In the genomic region with DNA sequence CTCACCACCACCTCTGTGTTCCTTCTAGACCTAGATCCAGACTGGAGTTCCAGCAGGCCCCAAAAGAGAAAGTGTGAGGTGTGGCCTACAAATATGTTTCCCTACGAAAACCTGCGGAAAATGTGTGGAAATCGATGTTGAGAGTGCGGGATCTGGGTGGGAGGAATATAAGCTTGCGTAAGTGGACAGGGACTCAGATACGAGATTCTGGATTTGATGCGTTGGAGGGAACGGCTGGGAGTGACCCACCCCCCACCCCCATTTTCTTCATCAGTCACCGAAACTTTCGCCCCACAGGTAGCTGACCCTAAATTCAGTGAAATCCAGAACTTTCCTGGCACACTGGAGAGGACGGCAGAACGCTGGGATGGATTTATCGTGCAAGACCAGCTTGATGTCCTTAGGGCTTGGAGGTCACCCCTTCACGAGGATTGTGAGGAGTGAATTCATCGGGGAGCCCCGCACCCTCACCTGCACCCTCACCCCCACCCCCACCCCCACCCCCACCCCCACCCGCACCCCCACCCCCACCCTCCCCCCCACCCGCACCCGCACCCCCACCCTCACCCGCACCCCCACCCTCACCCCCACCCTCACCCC, we compare ENCODE assay signal across 11 cellular contexts. TPM values are rescaled to one million over a fixed set of nuclear protein-coding genes. Genes with fewer than 3 reads are reported as not detected.
A peak's percentile ranks its signal among the peaks of the same experiment; 100 is the strongest.
DNase-seq lines count a peak whose midpoint lies in the region; ATAC-seq, FAIRE-seq and TF ChIP-seq lines count a peak whose summit lies in the region.
"Had no signal": no experiment of that assay in that cellular context is flagged by ENCODE, and none has a peak within 500 bp of the region (broad histone marks: within the 10 kb centered on the region; RNA-seq: fewer than 3 reads in every experiment).

No MANE protein-coding gene starts in this region.

- H3K9ac ChIP-seq in K562 (ENCODE audit: insufficient read depth in 1 of 2, low read depth in 2 of 2, low read length in 2 of 2), result peak overlapping the region; percentile 76 to 84

- no peaks in the 10 kb centered on the region for H3K27me3 Mint-ChIP-seq in activated T-cell treated with anti-CD3 and anti-CD28 coated beads, Interleukin-2, amount 50 U/mL, for 24 hours

- FAIRE-seq in K562 (lab: Jason Lieb, UNC), result peak; percentile 59

- H3K4me1 ChIP-seq in K562 (replicated peaks in 1 of 2; ENCODE audit: control insufficient read depth in 2 of 2, insufficient read depth in 2 of 2, low read length in 2 of 2) (peaks cover 24 to 56% of the 10 kb centered on the region in 2 experiments), sigmoid colon (peaks cover 0 to 30% (median 28%) of the 10 kb centered on the region in 4 donors)

- H3K4me3 Mint-ChIP-seq in activated T-cell treated with anti-CD3 and anti-CD28 coated beads, Interleukin-2, amount 50 U/mL, for 24 hours, result no peak overlapping the region
- H3K4me3 Mint-ChIP-seq: GM23338 had no signal

- POLR2A ChIA-PET in K562 (lab: Yijun Ruan, JAX), result interaction anchor here (0.6 to 3.0 kb wide), 15 partner anchors 9 to 510 kb away, joined by 3 to 16 read pairs (median 4); a partner anchor contains a TSS

- H3K4me1 Mint-ChIP-seq in activated T-cell treated with anti-CD3 and anti-CD28 coated beads, Interleukin-2, amount 50 U/mL, for 24 hours (ENCODE audit: low read depth), result peaks cover 16% of the 10 kb centered on the region

- H3K9me3 ChIP-seq in K562 (replicated peaks; ENCODE audit: control insufficient read depth, insufficient read depth, low read depth, low read length) (no peaks in the 10 kb centered on the region), sigmoid colon (no peaks in the 10 kb centered on the region)

- H3K27me3 ChIP-seq in K562 (ENCODE audit: control insufficient read depth in 2 of 2, insufficient read depth in 2 of 2, low read length in 2 of 2) (no peaks in the 10 kb centered on the region), sigmoid colon (no peaks in the 10 kb centered on the region)

- peak overlapping the region; percentile 78 for H2AFZ ChIP-seq in K562 (ENCODE audit: low read depth, low read length)

- peaks cover 10% of the 10 kb centered on the region for H3K36me3 Mint-ChIP-seq in activated T-cell treated with anti-CD3 and anti-CD28 coated beads, Interleukin-2, amount 50 U/mL, for 24 hours (ENCODE audit: low read depth)
- H3K36me3 Mint-ChIP-seq: naive B cell had no signal

- TF ChIP-seq RAD21 in K562 (CRISPR knock-in tag; conservative IDR thresholded peaks at IDR 0.05 in 1 of 2, IDR thresholded peaks at IDR 0.05 in 1 of 2), result no peak

- TF ChIP-seq CTCF in LNCaP clone FGC (IDR thresholded peaks at IDR 0.05; ENCODE audit: control insufficient read depth, extremely low read depth, insufficient read depth) (no peak), K562 (IDR thresholded peaks at IDR 0.05 in 2 of 3, conservative IDR thresholded peaks at IDR 0.05 in 1 of 3; ENCODE audit: insufficient read depth in 2 of 3, low read depth in 1 of 3, low read length in 3 of 3) (no peak), sigmoid colon (IDR thresholded peaks at IDR 0.05) (no peak)

- TF ChIP-seq EP300 in K562 (IDR thresholded peaks at IDR 0.05; ENCODE audit: low read length) (no peak), sigmoid colon (IDR thresholded peaks at IDR 0.05) (no peak)

- H3K36me3 ChIP-seq in K562 (ENCODE audit: control insufficient read depth, insufficient read depth, low read length) (peaks cover 4% of the 10 kb centered on the region; the same call in 1 of the 3 replicates), sigmoid colon (peaks cover 0 to 2% (median 0%) of the 10 kb centered on the region in 4 donors)

- peak overlapping the region; percentile 50 for H3K27ac Mint-ChIP-seq in activated T-cell treated with anti-CD3 and anti-CD28 coated beads, Interleukin-2, amount 50 U/mL, for 24 hours
- H3K27ac Mint-ChIP-seq: GM23338 had no signal

- no TSS peak for BruUV-seq in K562 (replicated peaks; lab: Mats Ljungman, UMichigan)

- peak overlapping the region; percentile 70 for H3K4me2 ChIP-seq in K562 (ENCODE audit: insufficient read depth, low read length)
- H3K4me2 ChIP-seq: GM23338 had no signal

- no peaks in the 10 kb centered on the region for H3K9me3 Mint-ChIP-seq in activated T-cell treated with anti-CD3 and anti-CD28 coated beads, Interleukin-2, amount 50 U/mL, for 24 hours
- H3K9me3 Mint-ChIP-seq: naive B cell had no signal

- intact Hi-C loops in K562 (cut with micrococcal nuclease) (loop anchor here (10.0 kb wide), 1 partner anchor 50 kb away; no protein-coding TSS in a partner anchor), sigmoid colon (cut with DNase I) (loop anchor here (5.0 kb wide), 2 partner anchors 52 to 77 kb away; a partner anchor contains a TSS)

- 19% methylated on average over 13 of the region's 20 CpGs for WGBS in K562 (ENCODE audit: insufficient coverage, low coverage, missing lambda C conversion rate)
- 65 to 89% methylated on average over 16 to 18 of the region's 20 CpGs for WGBS in sigmoid colon, 2 donors

- ATAC-seq in K562 (no peak), GM18858 (IDR thresholded peaks at IDR 0.05; ENCODE audit: unreplicated experiment) (no peak)

- in situ Hi-C loops in K562 (cut with MboI), result no loop called here

- H3K79me2 ChIP-seq in K562 (ENCODE audit: control insufficient read depth, insufficient read depth, low read length), result no peaks in the 10 kb centered on the region

- H4K20me1 ChIP-seq in K562 (replicated peaks; ENCODE audit: control insufficient read depth, insufficient read depth, low read length), result no peaks in the 10 kb centered on the region

- TF ChIP-seq POLR2A in K562 (conservative IDR thresholded peaks at IDR 0.05) (no peak), sigmoid colon (IDR thresholded peaks at IDR 0.05) (no peak)

- no peak for DNase-seq in activated T-cell treated with anti-CD3 and anti-CD28 coated beads, Interleukin-2, amount 50 U/mL, for 24 hours
- no peak for DNase-seq in activated T-cell treated with anti-CD3 and anti-CD28 coated beads, Interleukin-2, amount 50 U/mL, for 1 hour
- DNase-seq in LNCaP clone FGC (ENCODE audit: low read depth) (no peak), K562 (ENCODE audit: extremely low read depth in 1 of 4, low spot score in 3 of 4) (peak in 2 of 4 experiments; percentile 37 to 40), sigmoid colon (no peak), NCI-H526 treated with DMSO at 0.1 percent for 48 hours (lab: John Stamatoyannopoulos, UW) (no peak), DMS 273 treated with DMSO at 0.1 percent for 48 hours (lab: John Stamatoyannopoulos, UW) (no peak)
- DNase-seq: naive B cell, T-helper 2 cell had no signal

- H3K9me1 ChIP-seq in K562 (ENCODE audit: control insufficient read depth, insufficient read depth, low read length), result no peaks in the 10 kb centered on the region

- CTCF ChIA-PET in K562 (lab: Yijun Ruan, JAX; ENCODE audit: low intra/inter-chr PET ratio), result interaction anchor here (1.2 kb wide), 1 partner anchor 133 kb away, joined by 3 read pairs; no protein-coding TSS in a partner anchor

- H3K27ac ChIP-seq in K562 (ENCODE audit: extremely low read depth, low read depth, low read length), result peak overlapping the region; percentile 98
- peak overlapping the region in 3 of 4 donors; percentile 59 to 75 (median 69) for H3K27ac ChIP-seq in sigmoid colon

- H3K4me3 ChIP-seq in LNCaP clone FGC (ENCODE audit: low read depth, low read length) (peak overlapping the region; percentile 36), K562 (peak overlapping the region; percentile 27; the same call in 1 of the 2 replicates), sigmoid colon (no peak overlapping the region)
- H3K4me3 ChIP-seq: GM23338 had no signal

RNA-seq across cellular contexts. Expression of a gene that starts 13.2 kb away (rescaled TPM):
- 13.1 and 14.9 TPM in 2 replicates for total RNA-seq in K562 (2011; cell fraction: chromatin; rRNA removed; ENCODE audit: low replicate concordance)
- 7.5 and 9.5 TPM in 2 replicates for total RNA-seq in K562 (2011; cell fraction: nucleolus; rRNA removed)
- total RNA-seq in K562 (2011; cell fraction: nucleoplasm; rRNA removed), result 8.6 and 8.8 TPM in 2 replicates
- total RNA-seq in K562 (2014; rRNA removed), result 11.1 and 11.2 TPM in 2 replicates
- total RNA-seq in K562 (2014; rRNA removed; fragmentation: Illumina TruSeq; extraction: Trizol), result 7.4 and 7.9 TPM in 2 replicates
- 9.2 and 10.2 TPM in 2 replicates for total RNA-seq in K562 (2015; rRNA removed; fragmentation: Illumina TruSeq; extraction: Trizol)
- total RNA-seq in K562 (2021), result 11.1 and 12.6 TPM in 2 replicates
- polyA plus RNA-seq in K562 (2011; rRNA removed), result 8.5 and 12.2 TPM in 2 replicates
- 4.3 and 4.4 TPM in 2 replicates for polyA plus RNA-seq in K562 (2011; cell fraction: cytosol; rRNA removed)
- 8.0 and 8.3 TPM in 2 replicates for polyA plus RNA-seq in K562 (2011; cell fraction: nucleus; rRNA removed)
- polyA plus RNA-seq in K562 (2012), result 6.7 and 8.1 TPM in 2 replicates
- 5.9 and 7.9 TPM in 2 replicates for polyA plus RNA-seq in K562 (2014; fragmentation: Illumina TruSeq; extraction: Trizol)
- polyA plus RNA-seq in K562 (2014; fragmentation: Nextera tagmentation; extraction: Ambion mirVana), result 1 to 10 TPM in 1 of 2 experiments, under 1 TPM in 1; 1.00 to 1.1 TPM
- polyA plus RNA-seq in K562 (2014; rRNA removed), result 9.1 and 10.5 TPM in 2 replicates
- polyA minus RNA-seq in K562 (2011; rRNA and poly(A)+ RNA removed), result 6.6 and 6.8 TPM in 2 replicates
- 3.8 and 6.5 TPM in 2 replicates for polyA minus RNA-seq in K562 (2011; cell fraction: cytosol; rRNA and poly(A)+ RNA removed)
- polyA minus RNA-seq in K562 (2011; cell fraction: nucleus; rRNA and poly(A)+ RNA removed), result 1.9 and 3.9 TPM in 2 replicates
- total RNA-seq in sigmoid colon, result 10 to 100 TPM in 2 of 4 donors, 1 to 10 TPM in 2; 8.1 to 16.9 (median 12.1) TPM
- polyA plus RNA-seq in sigmoid colon, result 1 to 10 TPM; 2.3 to 7.8 (median 3.8) TPM

RNA-seq across cellular contexts. Expression of a gene that starts 51.5 kb away (rescaled TPM):
- total RNA-seq in K562 (2011; cell fraction: chromatin; rRNA removed; ENCODE audit: low replicate concordance), result 117 and 149 TPM in 2 replicates
- total RNA-seq in K562 (2011; cell fraction: nucleolus; rRNA removed), result 70.2 and 72.0 TPM in 2 replicates
- total RNA-seq in K562 (2011; cell fraction: nucleoplasm; rRNA removed), result 82.5 and 92.1 TPM in 2 replicates
- total RNA-seq in K562 (2014; rRNA removed) (31.2 and 36.7 TPM in 2 replicates), K562 (2014; rRNA removed; fragmentation: Illumina TruSeq; extraction: Trizol) (22.2 and 23.4 TPM in 2 replicates), K562 (2015; rRNA removed; fragmentation: Illumina TruSeq; extraction: Trizol) (26.8 and 27.1 TPM in 2 replicates), K562 (2021) (38.2 and 43.6 TPM in 2 replicates), sigmoid colon (10 to 100 TPM; 48.7 to 70.6 (median 56.5) TPM)
- polyA plus RNA-seq in K562 (2011; rRNA removed) (40.5 and 50.2 TPM in 2 replicates), K562 (2014; fragmentation: Illumina TruSeq; extraction: Trizol) (37.4 and 37.9 TPM in 2 replicates), K562 (2014; fragmentation: Nextera tagmentation; extraction: Ambion mirVana) (1 to 10 TPM; 4.4 to 4.8 TPM), K562 (2014; rRNA removed) (44.3 and 46.8 TPM in 2 replicates), sigmoid colon (10 to 100 TPM; 10.4 to 31.1 (median 13.8) TPM)
- 31.2 and 58.5 TPM in 2 replicates for polyA plus RNA-seq in K562 (2011; cell fraction: cytosol; rRNA removed)
- 256 and 286 TPM in 2 replicates for polyA plus RNA-seq in K562 (2011; cell fraction: nucleus; rRNA removed)
- 23.7 and 36.2 TPM in 2 replicates for polyA plus RNA-seq in K562 (2012)
- polyA minus RNA-seq in K562 (2011; rRNA and poly(A)+ RNA removed), result 32.2 and 34.2 TPM in 2 replicates
- 13.9 and 15.7 TPM in 2 replicates for polyA minus RNA-seq in K562 (2011; cell fraction: cytosol; rRNA and poly(A)+ RNA removed)
- 35.7 and 49.3 TPM in 2 replicates for polyA minus RNA-seq in K562 (2011; cell fraction: nucleus; rRNA and poly(A)+ RNA removed)

RNA-seq across cellular contexts. Expression of a gene that starts 58.0 kb away (rescaled TPM):
- total RNA-seq in K562 (2011; cell fraction: chromatin; rRNA removed; ENCODE audit: low replicate concordance), result 2.5 and 7.3 TPM in 2 replicates
- 4.0 and 4.9 TPM in 2 replicates for total RNA-seq in K562 (2011; cell fraction: nucleolus; rRNA removed)
- total RNA-seq in K562 (2011; cell fraction: nucleoplasm; rRNA removed), result 2.8 and 4.0 TPM in 2 replicates
- total RNA-seq in K562 (2014; rRNA removed), result 0.77 and 1.9 TPM in 2 replicates
- total RNA-seq in K562 (2014; rRNA removed; fragmentation: Illumina TruSeq; extraction: Trizol), result 0.18 and 0.51 TPM in 2 replicates
- total RNA-seq in K562 (2015; rRNA removed; fragmentation: Illumina TruSeq; extraction: Trizol), result 0.98 and 1.4 TPM in 2 replicates
- 1.3 and 1.7 TPM in 2 replicates for total RNA-seq in K562 (2021)
- 1.3 and 2.5 TPM in 2 replicates for polyA plus RNA-seq in K562 (2011; rRNA removed)
- polyA plus RNA-seq in K562 (2011; cell fraction: cytosol; rRNA removed), result 1.7 and 1.9 TPM in 2 replicates
- polyA plus RNA-seq in K562 (2011; cell fraction: nucleus; rRNA removed), result 12.1 and 20.8 TPM in 2 replicates
- polyA plus RNA-seq in K562 (2012), result 2.0 and 3.0 TPM in 2 replicates
- polyA plus RNA-seq in K562 (2014; fragmentation: Illumina TruSeq; extraction: Trizol), result 0.48 and 0.76 TPM in 2 replicates
- under 1 TPM in 1 of 2 experiments, not detected in 1; 0.14 TPM for polyA plus RNA-seq in K562 (2014; fragmentation: Nextera tagmentation; extraction: Ambion mirVana)
- polyA plus RNA-seq in K562 (2014; rRNA removed), result 3.0 and 3.6 TPM in 2 replicates
- 0.35 and 0.87 TPM in 2 replicates for polyA minus RNA-seq in K562 (2011; rRNA and poly(A)+ RNA removed)
- polyA minus RNA-seq in K562 (2011; cell fraction: cytosol; rRNA and poly(A)+ RNA removed), result 1.3 TPM in 1 of 2 replicates, not detected in the other
- 1.2 and 2.3 TPM in 2 replicates for polyA minus RNA-seq in K562 (2011; cell fraction: nucleus; rRNA and poly(A)+ RNA removed)
- 10 to 100 TPM in 2 of 4 donors, 1 to 10 TPM in 2; 3.5 to 20.8 (median 10.8) TPM for total RNA-seq in sigmoid colon
- polyA plus RNA-seq in sigmoid colon, result 1 to 10 TPM; 1.8 to 5.8 (median 4.4) TPM

Comparison
In these comparisons a context has a peak if more than half of its experiments do, and no peak if none do; other contexts are left out.
1. H3K4me3 ChIP-seq: peak in LNCaP clone FGC (single experiment) and K562 (single experiment); none in sigmoid colon (0 of 4).